ENCODE assay signal across 11 cellular contexts in genomic region chr2:149767516-149767974, GRCh38.
DNase-seq lines count a peak whose midpoint lies in the region; ATAC-seq and TF ChIP-seq lines count a peak whose summit lies in the region.
"Had no signal": no experiment of that assay in that cellular context is flagged by ENCODE, and none has a peak within 500 bp of the region (broad histone marks: within the 10 kb centered on the region; RNA-seq: fewer than 3 reads in every experiment).

No MANE protein-coding gene starts in this region.

- WGBS in mesenchymal stem cell = 40% methylated on average over 2 of the region's 3 CpGs

- no peak overlapping the region for H3K23ac ChIP-seq in mesenchymal stem cell (ENCODE audit: low read length in 2 of 2)

- H2BK12ac ChIP-seq in mesenchymal stem cell (ENCODE audit: low read length in 2 of 2) = no peak overlapping the region

- intact Hi-C loops in breast epithelium (cut with DNase I; ENCODE audit: low total_unique reads) (no loop called here), vagina (cut with DNase I) (no loop called here)

- H2AK5ac ChIP-seq in mesenchymal stem cell (ENCODE audit: low read length, severe bottlenecking) = no peak overlapping the region

- peak overlapping the region; percentile 92 for H3K9ac ChIP-seq in mesenchymal stem cell (ENCODE audit: low read length)

- H3K4me3 ChIP-seq in cardiac muscle cell (no peak overlapping the region), right atrium auricular region (no peak overlapping the region), breast epithelium (peak overlapping the region in 1 of 3 donors; percentile 10), mesenchymal stem cell (ENCODE audit: insufficient read depth in 1 of 2, low read depth in 1 of 2, low read length in 2 of 2) (peak overlapping the region in 1 of 2 experiments; percentile 54), vagina (no peak overlapping the region)
- H3K4me3 ChIP-seq: ascending aorta had no signal

- no peak for ATAC-seq in HG03520 (IDR thresholded peaks at IDR 0.05; ENCODE audit: unreplicated experiment)

- no peak for TF ChIP-seq CTCF in cardiac muscle cell (IDR thresholded peaks at IDR 0.05; ENCODE audit: low read depth, low read length)
- no peak for TF ChIP-seq CTCF in right atrium auricular region (IDR thresholded peaks at IDR 0.05)
- no peak for TF ChIP-seq CTCF in breast epithelium (IDR thresholded peaks at IDR 0.05)
- no peak for TF ChIP-seq CTCF in vagina (IDR thresholded peaks at IDR 0.05)

- no peak overlapping the region for H3K27ac ChIP-seq in cardiac muscle cell
- peak overlapping the region in 1 of 2 donors; percentile 6 for H3K27ac ChIP-seq in right atrium auricular region
- H3K27ac ChIP-seq in breast epithelium = peak overlapping the region; percentile 14 to 60
- H3K27ac ChIP-seq in mesenchymal stem cell (ENCODE audit: low read length, poor library complexity, severe bottlenecking) = peak overlapping the region; percentile 72
- H3K27ac ChIP-seq in vagina = peak overlapping the region; percentile 66
- H3K27ac ChIP-seq: ascending aorta had no signal

- H2BK15ac ChIP-seq in mesenchymal stem cell (ENCODE audit: low read depth, poor library complexity, severe bottlenecking) = no peak overlapping the region

- peak; percentile 2 to 53 for DNase-seq in cardiac muscle cell (ENCODE audit: low read depth in 1 of 2, low spot score in 1 of 2)
- DNase-seq in right atrium auricular region (ENCODE audit: low spot score) = no peak
- DNase-seq in breast epithelium (ENCODE audit: low spot score in 2 of 2) = no peak
- peak; percentile 70 for DNase-seq in mesenchymal stem cell
- DNase-seq in vagina (ENCODE audit: extremely low spot score in 2 of 2) = no peak
- DNase-seq in NCI-H526 treated with DMSO at 0.1 percent for 48 hours (lab: John Stamatoyannopoulos, UW) = no peak
- DNase-seq in C1 segment of cervical spinal cord (lab: John Stamatoyannopoulos, UW) = no peak
- DNase-seq: AML-193, naive B cell had no signal

- no peaks in the 10 kb centered on the region for H3K79me1 ChIP-seq in mesenchymal stem cell (replicated peaks; ENCODE audit: low read length, poor library complexity, severe bottlenecking)

- H2AFZ ChIP-seq in mesenchymal stem cell (ENCODE audit: low read depth, low read length) = no peak overlapping the region

- no peaks in the 10 kb centered on the region for H3K9me3 ChIP-seq in cardiac muscle cell (ENCODE audit: low read depth)
- no peaks in the 10 kb centered on the region for H3K9me3 ChIP-seq in right atrium auricular region
- H3K9me3 ChIP-seq in breast epithelium = no peaks in the 10 kb centered on the region
- H3K9me3 ChIP-seq in mesenchymal stem cell (ENCODE audit: control insufficient read depth, low read length) = no peaks in the 10 kb centered on the region
- H3K9me3 ChIP-seq in vagina = no peaks in the 10 kb centered on the region
- H3K9me3 ChIP-seq: ascending aorta had no signal

- H3K36me3 ChIP-seq in cardiac muscle cell (no peaks in the 10 kb centered on the region), right atrium auricular region (no peaks in the 10 kb centered on the region), breast epithelium (no peaks in the 10 kb centered on the region), mesenchymal stem cell (ENCODE audit: control insufficient read depth in 1 of 2, insufficient read depth in 2 of 2, low read depth in 1 of 2, low read length in 2 of 2) (no peaks in the 10 kb centered on the region), vagina (no peaks in the 10 kb centered on the region)
- H3K36me3 ChIP-seq: ascending aorta had no signal

- no peak overlapping the region for H3K4me2 ChIP-seq in mesenchymal stem cell (ENCODE audit: low read length, poor library complexity, severe bottlenecking)

- no peak overlapping the region for H4K8ac ChIP-seq in mesenchymal stem cell (ENCODE audit: low read length)

- H3K14ac ChIP-seq in mesenchymal stem cell (ENCODE audit: low read length in 2 of 2) = no peak overlapping the region

- H2BK120ac ChIP-seq in mesenchymal stem cell (ENCODE audit: low read depth, low read length) = no peak overlapping the region

- no peak overlapping the region for H3K18ac ChIP-seq in mesenchymal stem cell (ENCODE audit: low read depth in 1 of 2, low read length in 2 of 2)

- peak overlapping the region; percentile 11 for H2BK5ac ChIP-seq in mesenchymal stem cell (ENCODE audit: low read depth, low read length, poor library complexity, severe bottlenecking)

- H3K27me3 ChIP-seq in cardiac muscle cell = no peaks in the 10 kb centered on the region
- H3K27me3 ChIP-seq in right atrium auricular region = no peaks in the 10 kb centered on the region
- H3K27me3 ChIP-seq in breast epithelium = no peaks in the 10 kb centered on the region
- no peaks in the 10 kb centered on the region for H3K27me3 ChIP-seq in mesenchymal stem cell (ENCODE audit: control insufficient read depth in 1 of 2, insufficient read depth in 1 of 2, low read length in 2 of 2)
- H3K27me3 ChIP-seq in vagina = no peaks in the 10 kb centered on the region
- H3K27me3 ChIP-seq: ascending aorta had no signal

- H3K4ac ChIP-seq in mesenchymal stem cell (ENCODE audit: low read depth in 1 of 2, low read length in 2 of 2) = no peak overlapping the region

- TF ChIP-seq POLR2A in breast epithelium (IDR thresholded peaks at IDR 0.05) (no peak), vagina (IDR thresholded peaks at IDR 0.05) (no peak)

- H3K4me1 ChIP-seq in cardiac muscle cell (ENCODE audit: low read depth) = no peaks in the 10 kb centered on the region
- H3K4me1 ChIP-seq in right atrium auricular region = no peaks in the 10 kb centered on the region
- peaks cover 0 to 7% of the 10 kb centered on the region in 2 donors for H3K4me1 ChIP-seq in breast epithelium
- H3K4me1 ChIP-seq in mesenchymal stem cell (ENCODE audit: control insufficient read depth, insufficient read depth, low read depth, low read length) = no peaks in the 10 kb centered on the region
- H3K4me1 ChIP-seq in vagina = peaks cover 25% of the 10 kb centered on the region
- H3K4me1 ChIP-seq: ascending aorta had no signal

- no peak overlapping the region for H4K91ac ChIP-seq in mesenchymal stem cell (ENCODE audit: low read length)

Comparison
In these comparisons a context has a peak if more than half of its experiments do, and no peak if none do; other contexts are left out.
1. DNase-seq: peak in cardiac muscle cell (2 of 2) and mesenchymal stem cell (single experiment); none in right atrium auricular region (single experiment), breast epithelium (0 of 2), vagina (0 of 2), NCI-H526 treated with DMSO at 0.1 percent for 48 hours (single experiment) and C1 segment of cervical spinal cord (0 of 14).